Comparison of ENCODE assay signal across 8 cellular contexts in the genomic region with DNA sequence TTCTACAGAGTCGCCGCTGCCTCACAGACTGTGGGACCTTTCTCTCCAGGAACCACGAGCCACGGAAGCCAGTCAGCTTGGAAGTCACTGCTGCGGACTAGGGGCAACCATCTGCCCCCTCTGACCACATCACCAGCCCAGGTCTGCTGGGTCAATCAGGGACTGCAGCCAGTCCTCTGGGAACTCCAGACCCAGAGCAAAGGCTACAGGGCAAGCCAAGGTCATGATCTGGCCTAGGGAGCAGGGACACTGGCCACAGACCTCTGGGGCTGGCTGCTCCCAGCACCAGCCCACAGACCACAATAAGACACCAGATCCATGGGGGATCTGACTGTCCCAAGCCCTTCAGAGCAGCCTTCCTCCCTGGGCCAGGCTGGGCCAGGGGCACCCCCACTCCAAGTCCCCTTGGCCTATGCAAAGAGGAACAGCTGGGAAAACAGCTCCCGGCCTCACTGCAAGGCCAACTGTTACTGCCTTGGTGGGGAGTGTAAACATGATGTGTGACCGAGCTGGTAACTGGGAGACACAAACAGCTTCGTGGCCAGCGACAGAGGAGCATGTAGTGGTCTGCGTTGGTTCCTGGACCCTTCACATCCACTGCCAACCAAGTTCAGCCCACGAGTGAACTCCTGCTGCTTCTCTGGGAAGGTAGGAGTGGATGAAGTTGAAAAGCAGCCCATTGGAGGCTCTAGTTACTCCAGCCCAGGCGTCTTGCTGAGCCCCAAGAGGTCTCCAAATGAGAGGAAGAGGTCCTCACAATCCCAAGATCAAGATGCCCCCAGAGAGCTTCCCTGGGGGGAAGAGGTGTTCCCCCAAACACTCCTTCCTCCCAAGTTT. TPM values are rescaled to one million over a fixed set of nuclear protein-coding genes. Genes with fewer than 3 reads are reported as not detected.
DNase-seq lines count a peak whose midpoint lies in the region; ATAC-seq and TF ChIP-seq lines count a peak whose summit lies in the region.

No MANE protein-coding gene starts in this region.

- TF ChIP-seq CTCF in RWPE2 (IDR thresholded peaks at IDR 0.05; ENCODE audit: poor library complexity, severe bottlenecking) (no peak), fibroblast of lung (conservative IDR thresholded peaks at IDR 0.05 in 1 of 2, IDR thresholded peaks at IDR 0.05 in 1 of 2; ENCODE audit: low read depth in 1 of 2, low read length in 2 of 2) (no peak), prostate gland (IDR thresholded peaks at IDR 0.05) (no peak)

- H3K9ac ChIP-seq in fibroblast of lung (ENCODE audit: insufficient read depth, low read length): peak overlapping the region; percentile 93

- DNase-seq in G401 (ENCODE audit: low spot score) (peak; percentile 19), RWPE2 (ENCODE audit: low spot score) (no peak), fibroblast of lung (ENCODE audit: low read depth in 2 of 2) (peak in 1 of 2 donors; percentile 12), prostate gland (ENCODE audit: low spot score) (no peak), SKM-1 treated with dmso at 0.1 percent for 144 hours (lab: John Stamatoyannopoulos, UW; ENCODE audit: unreplicated experiment) (no peak), hepatic stellate cell (ENCODE audit: low spot score) (no peak)

- intact Hi-C loops in prostate gland (cut with DNase I): no loop called here

- peaks cover 62% of the 10 kb centered on the region for H3K79me2 ChIP-seq in fibroblast of lung (ENCODE audit: control insufficient read depth, insufficient read depth, low read length)

- H4K20me1 ChIP-seq in fibroblast of lung (ENCODE audit: control insufficient read depth, extremely low read depth, insufficient read depth, low read length): no peaks in the 10 kb centered on the region

- peaks cover 4% of the 10 kb centered on the region for H3K4me1 ChIP-seq in RWPE2 (ENCODE audit: insufficient read depth, poor library complexity, severe bottlenecking)
- H3K4me1 ChIP-seq in fibroblast of lung (ENCODE audit: control insufficient read depth, extremely low read depth, insufficient read depth, low read length): peaks cover 15% of the 10 kb centered on the region
- H3K4me1 ChIP-seq in prostate gland (replicated peaks): peaks cover 16% of the 10 kb centered on the region

- no peak overlapping the region for H2AFZ ChIP-seq in fibroblast of lung (ENCODE audit: low read length)

- H3K27me3 ChIP-seq in RWPE2 (ENCODE audit: insufficient read depth, poor library complexity, severe bottlenecking): no peaks in the 10 kb centered on the region
- H3K27me3 ChIP-seq in fibroblast of lung (ENCODE audit: control insufficient read depth, insufficient read depth, low read length): no peaks in the 10 kb centered on the region
- H3K27me3 ChIP-seq in prostate gland (replicated peaks; ENCODE audit: insufficient read depth): no peaks in the 10 kb centered on the region

- ATAC-seq in RWPE2 (ENCODE audit: low read depth) (no peak), GM18867 (IDR thresholded peaks at IDR 0.05; ENCODE audit: unreplicated experiment) (no peak), GM18907 (IDR thresholded peaks at IDR 0.05; ENCODE audit: unreplicated experiment) (no peak)

- H3K36me3 ChIP-seq in RWPE2 (ENCODE audit: low read depth) (peaks cover 4% of the 10 kb centered on the region; the same call in 1 of the 2 replicates), fibroblast of lung (ENCODE audit: control insufficient read depth, insufficient read depth, low read length) (peaks cover 7% of the 10 kb centered on the region), prostate gland (no peaks in the 10 kb centered on the region)

- WGBS in prostate gland: 40% methylated on average over 12 of the region's 12 CpGs

- H3K27ac ChIP-seq in RWPE2 (ENCODE audit: poor library complexity, severe bottlenecking) (peak overlapping the region; percentile 64), fibroblast of lung (ENCODE audit: insufficient read depth, low read length) (peak overlapping the region; percentile 86), prostate gland (peak overlapping the region; percentile 96 to 99)

- H3K9me3 ChIP-seq in RWPE2 (ENCODE audit: severe bottlenecking) (no peaks in the 10 kb centered on the region), fibroblast of lung (ENCODE audit: control insufficient read depth, insufficient read depth, low read depth, low read length) (no peaks in the 10 kb centered on the region), prostate gland (no peaks in the 10 kb centered on the region)

- TF ChIP-seq POLR2A in prostate gland (IDR thresholded peaks at IDR 0.05): no peak

- in situ Hi-C loops in G401 (cut with HindIII; ENCODE audit: low sequenced_read_pairs): no loop called here

- H3K4me3 ChIP-seq in RWPE2 (ENCODE audit: severe bottlenecking) (peak overlapping the region; percentile 88), fibroblast of lung (replicated peaks in 1 of 4; ENCODE audit: control extremely low read depth in 1 of 4, insufficient read depth in 1 of 4, low read depth in 3 of 4, low read length in 4 of 4) (peak overlapping the region; percentile 73 to 92 (median 86)), prostate gland (peak overlapping the region in 1 of 2 donors; percentile 92)

- peak overlapping the region; percentile 61 for H3K4me2 ChIP-seq in fibroblast of lung (ENCODE audit: extremely low read depth, insufficient read depth, low read length)

RNA-seq across cellular contexts. Expression of gene AKT2, which starts 1.5 kb away (rescaled TPM):
- 71.8 and 73.5 TPM in 2 replicates for total RNA-seq in G401 (2014; rRNA removed; shearing (Covaris generic))
- 58.3 and 76.0 TPM in 2 replicates for total RNA-seq in fibroblast of lung
- polyA plus RNA-seq in fibroblast of lung: 81.5 and 104 TPM in 2 replicates
- 99.0 and 115 TPM in 2 replicates for polyA plus RNA-seq in fibroblast of lung (2012)
- polyA minus RNA-seq in fibroblast of lung (ENCODE audit: low replicate concordance): 333 and 352 TPM in 2 replicates
- 100 to 1,000 TPM in 1 of 2 donors, 10 to 100 TPM in 1; 95.3 to 171 TPM for total RNA-seq in prostate gland

RNA-seq across cellular contexts. Expression of gene CCNP, which starts 57.1 kb away (rescaled TPM):
- not detected in 2 replicates for total RNA-seq in G401 (2014; rRNA removed; shearing (Covaris generic))
- 0.26 and 0.50 TPM in 2 replicates for total RNA-seq in fibroblast of lung
- polyA plus RNA-seq in fibroblast of lung: 0.07 and 0.16 TPM in 2 replicates
- 0.20 and 0.48 TPM in 2 replicates for polyA plus RNA-seq in fibroblast of lung (2012)
- polyA minus RNA-seq in fibroblast of lung (ENCODE audit: low replicate concordance): 0.67 TPM in 1 of 2 replicates, not detected in the other
- under 1 TPM; 0.82 to 0.85 TPM for total RNA-seq in prostate gland
